11 cellular contexts compared by ENCODE assay signal in genomic region chr20:53873249-53873642, GRCh38.
DNase-seq lines count a peak whose midpoint lies in the region; ATAC-seq and TF ChIP-seq lines count a peak whose summit lies in the region.
"Had no signal": no experiment of that assay in that cellular context is flagged by ENCODE, and none has a peak within 500 bp of the region (broad histone marks: within the 10 kb centered on the region; RNA-seq: fewer than 3 reads in every experiment).

No MANE protein-coding gene starts in this region.

- peaks cover 44% of the 10 kb centered on the region for H3K4me1 ChIP-seq in CD4-positive, CD25-positive, alpha-beta regulatory T cell (ENCODE audit: control insufficient read depth, insufficient read depth, low read length, poor library complexity, severe bottlenecking)
- H3K4me1 ChIP-seq in HEK293 (ENCODE audit: control insufficient read depth, insufficient read depth, low read length) = no peaks in the 10 kb centered on the region
- peaks cover 42% of the 10 kb centered on the region in 2 donors for H3K4me1 ChIP-seq in naive thymus-derived CD4-positive, alpha-beta T cell (ENCODE audit: control insufficient read depth in 2 of 2, insufficient read depth in 2 of 2, low read length in 2 of 2)

- H3K36me3 Mint-ChIP-seq in CD4-positive, CD25-positive, alpha-beta regulatory T cell = no peaks in the 10 kb centered on the region
- no peaks in the 10 kb centered on the region for H3K36me3 Mint-ChIP-seq in activated T-helper 2 cell treated with anti-CD3 and anti-CD28 coated beads, Interferon-gamma antibody, Interleukin-2, Interleukin-4, amounts not matched to agents 10 μg/mL and 5 μg/mL and 100 μg/mL, durations not matched to agents 14 hours and 24 hours and 36 hours (ENCODE audit: low read depth)
- no peaks in the 10 kb centered on the region for H3K36me3 Mint-ChIP-seq in naive thymus-derived CD4-positive, alpha-beta T cell

- H3K27me3 Mint-ChIP-seq in CD4-positive, CD25-positive, alpha-beta regulatory T cell = peaks cover 4% of the 10 kb centered on the region
- no peaks in the 10 kb centered on the region for H3K27me3 Mint-ChIP-seq in activated T-helper 2 cell treated with anti-CD3 and anti-CD28 coated beads, Interferon-gamma antibody, Interleukin-2, Interleukin-4, amounts not matched to agents 10 μg/mL and 5 μg/mL and 100 μg/mL, durations not matched to agents 14 hours and 24 hours and 36 hours (ENCODE audit: low read depth)
- H3K27me3 Mint-ChIP-seq in naive thymus-derived CD4-positive, alpha-beta T cell = no peaks in the 10 kb centered on the region

- no peaks in the 10 kb centered on the region for H3K27me3 ChIP-seq in CD4-positive, CD25-positive, alpha-beta regulatory T cell (ENCODE audit: control insufficient read depth, insufficient read depth, low read length)
- no peaks in the 10 kb centered on the region for H3K27me3 ChIP-seq in naive thymus-derived CD4-positive, alpha-beta T cell (ENCODE audit: control insufficient read depth in 2 of 2, insufficient read depth in 2 of 2, low read length in 2 of 2)

- peak in 1 of 3 donors; percentile 44 for DNase-seq in CD4-positive, CD25-positive, alpha-beta regulatory T cell
- DNase-seq in activated T-helper 2 cell treated with anti-CD3 and anti-CD28 coated beads, Interferon-gamma antibody, Interleukin-2, Interleukin-4, amounts not matched to agents 10 μg/mL and 5 μg/mL and 100 μg/mL, durations not matched to agents 14 hours and 24 hours and 36 hours (ENCODE audit: low spot score) = no peak
- peak in 2 of 9 donors; percentile 22 to 27 for DNase-seq in naive thymus-derived CD4-positive, alpha-beta T cell
- DNase-seq in foreskin melanocyte = no peak
- DNase-seq in KBM-7 = no peak
- no peak for DNase-seq in T-helper 9 cell
- DNase-seq: NCI-H82; stimulated activated CD4-positive, alpha-beta T cell treated with anti-CD3 and anti-CD28 coated beads, Interleukin-1b, Interleukin-23, amount 100 ng/mL, for 48 hours; T1000 had no signal

- H3K4me3 ChIP-seq in CD4-positive, CD25-positive, alpha-beta regulatory T cell (ENCODE audit: low read depth, low read length) = peak overlapping the region; percentile 83
- no peak overlapping the region for H3K4me3 ChIP-seq in HEK293 (ENCODE audit: low read depth, low read length)
- peak overlapping the region; percentile 56 for H3K4me3 ChIP-seq in naive thymus-derived CD4-positive, alpha-beta T cell (ENCODE audit: low read length)

- H3K36me3 ChIP-seq in CD4-positive, CD25-positive, alpha-beta regulatory T cell (ENCODE audit: control insufficient read depth, insufficient read depth, low read length) = no peaks in the 10 kb centered on the region
- no peaks in the 10 kb centered on the region for H3K36me3 ChIP-seq in HEK293 (ENCODE audit: control insufficient read depth in 2 of 2, insufficient read depth in 1 of 2, low read length in 2 of 2)
- H3K36me3 ChIP-seq in naive thymus-derived CD4-positive, alpha-beta T cell (ENCODE audit: control insufficient read depth in 2 of 3, insufficient read depth in 3 of 3, low read length in 3 of 3) = no peaks in the 10 kb centered on the region

- in situ Hi-C loops in KBM-7 (cut with MboI; ENCODE audit: low pct_unique_long_range_greater_than_20kb, low sequenced_read_pairs) = no loop called here

- H3K27ac Mint-ChIP-seq in CD4-positive, CD25-positive, alpha-beta regulatory T cell = peak overlapping the region; percentile 97 to 100 (median 98)
- peak overlapping the region; percentile 94 for H3K27ac Mint-ChIP-seq in activated T-helper 2 cell treated with anti-CD3 and anti-CD28 coated beads, Interferon-gamma antibody, Interleukin-2, Interleukin-4, amounts not matched to agents 10 μg/mL and 5 μg/mL and 100 μg/mL, durations not matched to agents 14 hours and 24 hours and 36 hours
- H3K27ac Mint-ChIP-seq in naive thymus-derived CD4-positive, alpha-beta T cell = peak overlapping the region; percentile 90 to 99 (median 97)

- POLR2A ChIA-PET in HEK293 (lab: Yijun Ruan, JAX) = no interaction called here
- POLR2A ChIA-PET in naive thymus-derived CD4-positive, alpha-beta T cell (lab: Charles Lee) = interaction anchor here (0.7 to 2.5 kb wide), 16 partner anchors 19 to 290 kb away, joined by 3 to 23 read pairs (median 4); no protein-coding TSS in a partner anchor

- peak overlapping the region; percentile 81 for H3K27ac ChIP-seq in CD4-positive, CD25-positive, alpha-beta regulatory T cell (ENCODE audit: insufficient read depth, low read length, poor library complexity, severe bottlenecking)
- H3K27ac ChIP-seq in HEK293 (ENCODE audit: extremely low read depth, low read depth, low read length) = no peak overlapping the region
- H3K27ac ChIP-seq in naive thymus-derived CD4-positive, alpha-beta T cell (ENCODE audit: low read depth, low read length) = peak overlapping the region; percentile 60

- no peak for TF ChIP-seq CTCF in HEK293 (tag by site-specific recombination; IDR thresholded peaks at IDR 0.05)

- CTCF ChIA-PET in HEK293 (lab: Yijun Ruan, JAX) = interaction anchor here (0.7 to 0.8 kb wide), 2 partner anchors 18 to 49 kb away, joined by 3 to 4 read pairs; no protein-coding TSS in a partner anchor
- CTCF ChIA-PET in naive thymus-derived CD4-positive, alpha-beta T cell (lab: Charles Lee) = interaction anchor here (0.7 to 2.1 kb wide), 5 partner anchors 25 to 166 kb away, joined by 3 to 19 read pairs (median 4); no protein-coding TSS in a partner anchor

- no peaks in the 10 kb centered on the region for H3K9me3 Mint-ChIP-seq in CD4-positive, CD25-positive, alpha-beta regulatory T cell
- no peaks in the 10 kb centered on the region for H3K9me3 Mint-ChIP-seq in activated T-helper 2 cell treated with anti-CD3 and anti-CD28 coated beads, Interferon-gamma antibody, Interleukin-2, Interleukin-4, amounts not matched to agents 10 μg/mL and 5 μg/mL and 100 μg/mL, durations not matched to agents 14 hours and 24 hours and 36 hours
- peaks cover 0 to 5% (median 0%) of the 10 kb centered on the region in 11 donors for H3K9me3 Mint-ChIP-seq in naive thymus-derived CD4-positive, alpha-beta T cell

- no peaks in the 10 kb centered on the region for H3K9me3 ChIP-seq in CD4-positive, CD25-positive, alpha-beta regulatory T cell (ENCODE audit: control insufficient read depth in 2 of 2, low read length in 2 of 2)
- H3K9me3 ChIP-seq in HEK293 (ENCODE audit: control insufficient read depth, insufficient read depth, low read depth, low read length) = no peaks in the 10 kb centered on the region
- H3K9me3 ChIP-seq in naive thymus-derived CD4-positive, alpha-beta T cell (ENCODE audit: control insufficient read depth in 2 of 3, low read length in 3 of 3) = no peaks in the 10 kb centered on the region

- peak overlapping the region; percentile 89 to 96 (median 92) for H3K4me3 Mint-ChIP-seq in CD4-positive, CD25-positive, alpha-beta regulatory T cell
- peak overlapping the region; percentile 73 for H3K4me3 Mint-ChIP-seq in activated T-helper 2 cell treated with anti-CD3 and anti-CD28 coated beads, Interferon-gamma antibody, Interleukin-2, Interleukin-4, amounts not matched to agents 10 μg/mL and 5 μg/mL and 100 μg/mL, durations not matched to agents 14 hours and 24 hours and 36 hours (ENCODE audit: low read depth)
- peak overlapping the region; percentile 73 to 93 (median 86) for H3K4me3 Mint-ChIP-seq in naive thymus-derived CD4-positive, alpha-beta T cell

- H3K4me1 Mint-ChIP-seq in CD4-positive, CD25-positive, alpha-beta regulatory T cell = peaks cover 26 to 61% (median 39%) of the 10 kb centered on the region in 4 donors
- H3K4me1 Mint-ChIP-seq in activated T-helper 2 cell treated with anti-CD3 and anti-CD28 coated beads, Interferon-gamma antibody, Interleukin-2, Interleukin-4, amounts not matched to agents 10 μg/mL and 5 μg/mL and 100 μg/mL, durations not matched to agents 14 hours and 24 hours and 36 hours (ENCODE audit: low read depth) = peaks cover 39% of the 10 kb centered on the region
- H3K4me1 Mint-ChIP-seq in naive thymus-derived CD4-positive, alpha-beta T cell = peaks cover 28 to 62% (median 48%) of the 10 kb centered on the region in 7 donors

- ATAC-seq in CD4-positive, CD25-positive, alpha-beta regulatory T cell (ENCODE audit: low read depth in 2 of 2) = no peak
- no peak for ATAC-seq in naive thymus-derived CD4-positive, alpha-beta T cell
- no peak for ATAC-seq in GM19455 (IDR thresholded peaks at IDR 0.05; ENCODE audit: unreplicated experiment)

- intact Hi-C loops in activated T-helper 2 cell treated with anti-CD3 and anti-CD28 coated beads, Interferon-gamma antibody, Interleukin-2, Interleukin-4, amounts not matched to agents 10 μg/mL and 5 μg/mL and 100 μg/mL, durations not matched to agents 14 hours and 24 hours and 36 hours (cut with micrococcal nuclease) = loop anchor here (2.0 to 5.0 kb wide), 2 partner anchors 220 to 231 kb away; no protein-coding TSS in a partner anchor
- intact Hi-C loops in naive thymus-derived CD4-positive, alpha-beta T cell (cut with micrococcal nuclease) = loop anchor here (2.0 to 5.0 kb wide), 4 partner anchors 64 to 166 kb away; no protein-coding TSS in a partner anchor

TF ChIP-seq in HEK293, 187 proteins besides CTCF, POLR2A, EP300 and RAD21 (continues in another document):
- TF ChIP-seq ZNF645 (tag by site-specific recombination; IDR thresholded peaks at IDR 0.05) = no peak
- peak; percentile 82 for TF ChIP-seq SCRT1 (tag by site-specific recombination; IDR thresholded peaks at IDR 0.05; ENCODE audit: borderline replicate concordance)
- TF ChIP-seq SP7 (tag by site-specific recombination; IDR thresholded peaks at IDR 0.05) = no peak
- TF ChIP-seq SCRT2 (tag by site-specific recombination; IDR thresholded peaks at IDR 0.05) = peak; percentile 97
- TF ChIP-seq HOXC10 (CRISPR knock-in tag; IDR thresholded peaks at IDR 0.05) = no peak
- no peak for TF ChIP-seq ATF2 (tag by site-specific recombination; IDR thresholded peaks at IDR 0.05; ENCODE audit: low read depth)
